ENCODE assay signal across 27 cellular contexts in genomic region chr11:68536706-68537105, GRCh38.
A peak's percentile ranks its signal among the peaks of the same experiment; 100 is the strongest.
DNase-seq lines count a peak whose midpoint lies in the region; ATAC-seq and TF ChIP-seq lines count a peak whose summit lies in the region.
"Had no signal": no experiment of that assay in that cellular context is flagged by ENCODE, and none has a peak within 500 bp of the region (broad histone marks: within the 10 kb centered on the region; RNA-seq: fewer than 3 reads in every experiment).

No MANE protein-coding gene starts in this region.

- H3K4me2 ChIP-seq in PC-9, result no peak overlapping the region
- H3K4me2 ChIP-seq: hepatocyte had no signal

- H4K20me1 ChIP-seq in PC-9 (ENCODE audit: insufficient read depth), result peaks cover 77% of the 10 kb centered on the region

- no peak overlapping the region for H3K9ac ChIP-seq in rectal smooth muscle tissue (ENCODE audit: low read length)

- TF ChIP-seq CTCF in PC-9 (conservative IDR thresholded peaks at IDR 0.05), result no peak

- no peak overlapping the region for H3K4me3 Mint-ChIP-seq in T-helper 1 cell treated with Interleukin-12 subunit alpha and Interleukin-12 subunit beta and Interleukin-4 antibody, amounts not matched to agents 30 μg/mL and 1 μg/mL, for 36 hours

- BruUV-seq in PC-9 (replicated peaks; lab: Mats Ljungman, UMichigan), result no TSS peak

- H3K4me3 ChIP-seq in PC-9, result no peak overlapping the region
- H3K4me3 ChIP-seq in rectal smooth muscle tissue (ENCODE audit: low read length), result no peak overlapping the region
- H3K4me3 ChIP-seq: adrenal gland, hepatocyte, pancreas, Peyer's patch, upper lobe of right lung had no signal

- H3F3A ChIP-seq in PC-9 (ENCODE audit: insufficient read depth, low read depth), result peaks cover 21% of the 10 kb centered on the region; the same call in 1 of the 2 replicates

- no peaks in the 10 kb centered on the region for H3K9me2 ChIP-seq in PC-9 (ENCODE audit: insufficient read depth)

- H3K27ac ChIP-seq in PC-9, result 0 out of 2 replicates have a peak overlapping the region, but pooled peaks have one; percentile 7
- H3K27ac ChIP-seq in rectal smooth muscle tissue (ENCODE audit: low read depth, low read length), result peak overlapping the region; percentile 53
- H3K27ac ChIP-seq: foreskin keratinocyte, pancreas, Peyer's patch, upper lobe of right lung had no signal

- H3K36me3 ChIP-seq in PC-9 (ENCODE audit: low read depth), result peaks cover 23% of the 10 kb centered on the region
- H3K36me3 ChIP-seq in rectal smooth muscle tissue (ENCODE audit: control insufficient read depth, insufficient read depth, low read length), result peaks cover 4% of the 10 kb centered on the region

- H3K4me1 Mint-ChIP-seq in T-helper 1 cell treated with Interleukin-12 subunit alpha and Interleukin-12 subunit beta and Interleukin-4 antibody, amounts not matched to agents 30 μg/mL and 1 μg/mL, for 36 hours (ENCODE audit: low read depth), result peaks cover 42% of the 10 kb centered on the region

- no peaks in the 10 kb centered on the region for H3K9me3 ChIP-seq in PC-9 (ENCODE audit: insufficient read depth, low read depth)
- H3K9me3 ChIP-seq: adrenal gland, pancreas, Peyer's patch, upper lobe of right lung had no signal

- H3K9me3 Mint-ChIP-seq in T-helper 1 cell treated with Interleukin-12 subunit alpha and Interleukin-12 subunit beta and Interleukin-4 antibody, amounts not matched to agents 30 μg/mL and 1 μg/mL, for 36 hours, result no peaks in the 10 kb centered on the region

- H3K4me1 ChIP-seq in PC-9 (replicated peaks; ENCODE audit: insufficient read depth), result no peaks in the 10 kb centered on the region
- peaks cover 22% of the 10 kb centered on the region for H3K4me1 ChIP-seq in rectal smooth muscle tissue (ENCODE audit: control insufficient read depth, insufficient read depth, low read length)
- H3K4me1 ChIP-seq: foreskin keratinocyte had no signal

- intact Hi-C loops in PC-9 (cut with micrococcal nuclease; ENCODE audit: unreplicated experiment), result no loop called here

- no peak overlapping the region for H2AFZ ChIP-seq in PC-9
- H2AFZ ChIP-seq: hepatocyte had no signal

- CTCF ChIA-PET in PC-9 (lab: Charles Lee), result no interaction called here

- no peak for DNase-seq in T-helper 1 cell
- DNase-seq in PC-9, result no peak
- DNase-seq in foreskin melanocyte, result peak; percentile 73
- DNase-seq in DMS53 (lab: John Stamatoyannopoulos, UW), result no peak
- DNase-seq in GM19238 (ENCODE audit: insufficient read length, low spot score), result no peak
- DNase-seq: activated CD4-positive, alpha-beta T cell treated with anti-CD3 and anti-CD28 coated beads for 48 hours; activated effector memory CD4-positive, alpha-beta T cell treated with anti-CD3 and anti-CD28 coated beads, Interleukin-2, amount 50 U/mL, for 16 hours; adrenal gland; DMS79; effector CD8-positive, alpha-beta T cell; erythroblast; foreskin keratinocyte; GF-D8; H7; Karpas-422; mesendoderm; NCI-H146; NCI-H524 treated with DMSO at 0.1 percent for 48 hours; pancreas; Peyer's patch; SIG-M5; stimulated activated CD4-positive, alpha-beta T cell treated with anti-CD3 and anti-CD28 coated beads, Interleukin-15, amount 100 ng/mL, for 24 hours; upper lobe of right lung had no signal

- POLR2A ChIA-PET in PC-9 (lab: Charles Lee; ENCODE audit: unreplicated experiment), result no interaction called here

- H3K36me3 Mint-ChIP-seq in T-helper 1 cell treated with Interleukin-12 subunit alpha and Interleukin-12 subunit beta and Interleukin-4 antibody, amounts not matched to agents 30 μg/mL and 1 μg/mL, for 36 hours (ENCODE audit: low read depth), result peaks cover 46% of the 10 kb centered on the region

- H3K27me3 Mint-ChIP-seq in T-helper 1 cell treated with Interleukin-12 subunit alpha and Interleukin-12 subunit beta and Interleukin-4 antibody, amounts not matched to agents 30 μg/mL and 1 μg/mL, for 36 hours (ENCODE audit: low read depth), result no peaks in the 10 kb centered on the region

- no peak for ATAC-seq in HG02571 (IDR thresholded peaks at IDR 0.05; ENCODE audit: unreplicated experiment)
- ATAC-seq: foreskin keratinocyte, upper lobe of right lung had no signal

- H3K79me2 ChIP-seq in PC-9 (ENCODE audit: low read depth), result peaks cover 85% of the 10 kb centered on the region

- H3K27ac Mint-ChIP-seq in T-helper 1 cell treated with Interleukin-12 subunit alpha and Interleukin-12 subunit beta and Interleukin-4 antibody, amounts not matched to agents 30 μg/mL and 1 μg/mL, for 36 hours, result peak overlapping the region; percentile 21

- no peaks in the 10 kb centered on the region for H3K27me3 ChIP-seq in PC-9 (ENCODE audit: insufficient read depth, low read depth)
- no peaks in the 10 kb centered on the region for H3K27me3 ChIP-seq in rectal smooth muscle tissue (ENCODE audit: control insufficient read depth, insufficient read depth, low read length)
- H3K27me3 ChIP-seq: adrenal gland, foreskin keratinocyte, hepatocyte, pancreas, Peyer's patch, upper lobe of right lung had no signal
